Comparison of ENCODE assay signal across 11 cellular contexts in genomic region chr1:89069955-89070354, GRCh38. TPM values are rescaled to one million over a fixed set of nuclear protein-coding genes. Genes with fewer than 3 reads are reported as not detected.
DNase-seq lines count a peak whose midpoint lies in the region; ATAC-seq and TF ChIP-seq lines count a peak whose summit lies in the region.
"Had no signal": no experiment of that assay in that cellular context is flagged by ENCODE, and none has a peak within 500 bp of the region (broad histone marks: within the 10 kb centered on the region; RNA-seq: fewer than 3 reads in every experiment).

No MANE protein-coding gene starts in this region.

- no peaks in the 10 kb centered on the region for H3K27me3 ChIP-seq in MM.1S (replicated peaks; ENCODE audit: insufficient read depth, low read length)
- no peaks in the 10 kb centered on the region for H3K27me3 ChIP-seq in ovary
- H3K27me3 ChIP-seq in foreskin keratinocyte: peaks cover 17% of the 10 kb centered on the region

- no peaks in the 10 kb centered on the region for H3K79me2 ChIP-seq in MM.1S (ENCODE audit: low read length)

- H3K4me1 ChIP-seq in MM.1S (ENCODE audit: low read length): 0 out of 2 replicates have a peak, but pooled peaks cover 3% of the 10 kb centered on the region
- H3K4me1 ChIP-seq in ovary (ENCODE audit: insufficient read depth): peaks cover 4% of the 10 kb centered on the region
- H3K4me1 ChIP-seq in foreskin keratinocyte: peaks cover 5% of the 10 kb centered on the region

- no peaks in the 10 kb centered on the region for H3K36me3 Mint-ChIP-seq in CD14-positive monocyte
- no peaks in the 10 kb centered on the region for H3K36me3 Mint-ChIP-seq in dendritic cell treated with granulocyte-macrophage colony-stimulating factor and Interleukin-4, amounts not matched to agents 40 ng/mL and 50 ng/mL, for 4 days (ENCODE audit: low read depth)
- H3K36me3 Mint-ChIP-seq: mesothelial cell of epicardium had no signal

- H3F3A ChIP-seq in MM.1S (ENCODE audit: insufficient read depth, low read length): no peaks in the 10 kb centered on the region

- H3K4me2 ChIP-seq in MM.1S (ENCODE audit: low read depth, low read length): peak overlapping the region; percentile 48

- TF ChIP-seq EP300 in ovary (IDR thresholded peaks at IDR 0.05): no peak

- TF ChIP-seq CTCF in CD14-positive monocyte (IDR thresholded peaks at IDR 0.05): no peak
- no peak for TF ChIP-seq CTCF in MM.1S (IDR thresholded peaks at IDR 0.05; ENCODE audit: low read length)
- no peak for TF ChIP-seq CTCF in ovary (IDR thresholded peaks at IDR 0.05)
- TF ChIP-seq CTCF in foreskin keratinocyte (conservative IDR thresholded peaks at IDR 0.05): no peak

- peak overlapping the region; percentile 50 for H2AFZ ChIP-seq in MM.1S (ENCODE audit: low read length)

- 28 to 41% (median 35%) methylated on average over 2 of the region's 2 CpGs for WGBS in ovary, 3 donors

- DNase-seq in CD14-positive monocyte (ENCODE audit: low spot score) (no peak), MM.1S (peak; percentile 52), ovary (no peak), foreskin keratinocyte (no peak), DMS 273 (lab: John Stamatoyannopoulos, UW; ENCODE audit: unreplicated experiment) (no peak)
- DNase-seq: endodermal cell, GDM1 had no signal

- TF ChIP-seq POLR2A in ovary (IDR thresholded peaks at IDR 0.05): no peak
- no peak for TF ChIP-seq POLR2A in GM18505 (IDR thresholded peaks at IDR 0.05; ENCODE audit: borderline replicate concordance, extremely low read depth, insufficient read depth, insufficient read length)

- ATAC-seq in foreskin keratinocyte: no peak
- ATAC-seq in HG02981 (IDR thresholded peaks at IDR 0.05; ENCODE audit: unreplicated experiment): no peak
- ATAC-seq in GM18505 (IDR thresholded peaks at IDR 0.05; ENCODE audit: unreplicated experiment): no peak

- H3K9me3 Mint-ChIP-seq in CD14-positive monocyte: peaks cover 0 to 18% (median 7%) of the 10 kb centered on the region in 7 donors
- H3K9me3 Mint-ChIP-seq in dendritic cell treated with granulocyte-macrophage colony-stimulating factor and Interleukin-4, amounts not matched to agents 40 ng/mL and 50 ng/mL, for 4 days: peaks cover 11% of the 10 kb centered on the region

- H3K27ac ChIP-seq in MM.1S (ENCODE audit: low read length) (no peak overlapping the region), ovary (peak overlapping the region in 1 of 2 donors; percentile 53), foreskin keratinocyte (no peak overlapping the region)

- intact Hi-C loops in CD14-positive monocyte (cut with micrococcal nuclease): no loop called here
- intact Hi-C loops in dendritic cell treated with granulocyte-macrophage colony-stimulating factor and Interleukin-4, amounts not matched to agents 40 ng/mL and 50 ng/mL, for 4 days (cut with micrococcal nuclease): no loop called here
- intact Hi-C loops in ovary (cut with DNase I): loop anchor here in 1 of 4 donors (10.0 kb wide), 1 partner anchor 65 kb away; no protein-coding TSS in a partner anchor

- peaks cover 0 to 1% (median 0%) of the 10 kb centered on the region in 3 donors for H3K27me3 Mint-ChIP-seq in CD14-positive monocyte (ENCODE audit: low read depth in 3 of 3)
- H3K27me3 Mint-ChIP-seq in dendritic cell treated with granulocyte-macrophage colony-stimulating factor and Interleukin-4, amounts not matched to agents 40 ng/mL and 50 ng/mL, for 4 days: peaks cover 4% of the 10 kb centered on the region

- peak overlapping the region; percentile 35 to 87 (median 80) for H3K27ac Mint-ChIP-seq in CD14-positive monocyte
- H3K27ac Mint-ChIP-seq in dendritic cell treated with granulocyte-macrophage colony-stimulating factor and Interleukin-4, amounts not matched to agents 40 ng/mL and 50 ng/mL, for 4 days: peak overlapping the region; percentile 80
- H3K27ac Mint-ChIP-seq: endodermal cell, mesothelial cell of epicardium had no signal

- H3K4me3 Mint-ChIP-seq in CD14-positive monocyte: peak overlapping the region; percentile 65 to 88
- H3K4me3 Mint-ChIP-seq in dendritic cell treated with granulocyte-macrophage colony-stimulating factor and Interleukin-4, amounts not matched to agents 40 ng/mL and 50 ng/mL, for 4 days: peak overlapping the region; percentile 70
- H3K4me3 Mint-ChIP-seq: endodermal cell, mesothelial cell of epicardium had no signal

- H3K9me2 ChIP-seq in MM.1S (replicated peaks; ENCODE audit: insufficient read depth, low read length): no peaks in the 10 kb centered on the region

- peak overlapping the region; percentile 26; the same call in 1 of the 2 replicates for H3K4me3 ChIP-seq in MM.1S (ENCODE audit: low read length)
- H3K4me3 ChIP-seq in ovary: peak overlapping the region; percentile 31

- H3K36me3 ChIP-seq in MM.1S (replicated peaks; ENCODE audit: insufficient read depth, low read length) (no peaks in the 10 kb centered on the region), ovary (no peaks in the 10 kb centered on the region)

- H3K9me3 ChIP-seq in MM.1S (replicated peaks; ENCODE audit: insufficient read depth, low read length) (no peaks in the 10 kb centered on the region), ovary (no peaks in the 10 kb centered on the region)

- H3K9ac ChIP-seq in MM.1S (ENCODE audit: low read length): no peak overlapping the region; the same call in 1 of the 2 replicates

- no peaks in the 10 kb centered on the region for H4K20me1 ChIP-seq in MM.1S (ENCODE audit: insufficient read depth, low read length)

- H3K4me1 Mint-ChIP-seq in CD14-positive monocyte: peaks cover 17% of the 10 kb centered on the region
- H3K4me1 Mint-ChIP-seq in dendritic cell treated with granulocyte-macrophage colony-stimulating factor and Interleukin-4, amounts not matched to agents 40 ng/mL and 50 ng/mL, for 4 days (ENCODE audit: low read depth): peaks cover 11% of the 10 kb centered on the region
- H3K4me1 Mint-ChIP-seq: endodermal cell had no signal

RNA-seq across cellular contexts. Expression of gene GBP1, which starts 4.9 kb away (rescaled TPM):
- polyA plus RNA-seq in CD14-positive monocyte: 10 to 100 TPM; 23.7 to 35.2 TPM
- total RNA-seq in ovary: 10 to 100 TPM; 16.4 to 27.1 (median 20.8) TPM
- 10 to 100 TPM; 15.2 to 41.7 TPM for polyA plus RNA-seq in ovary
- total RNA-seq in foreskin keratinocyte: 16.8 and 17.1 TPM in 2 replicates
- 5.7 and 6.6 TPM in 2 replicates for polyA plus RNA-seq in foreskin keratinocyte
- total RNA-seq: endodermal cell had no signal

RNA-seq across cellular contexts. Expression of gene GBP3, which starts 47.3 kb away (rescaled TPM):
- polyA plus RNA-seq in CD14-positive monocyte (10 to 100 TPM in 1 of 2 donors, 1 to 10 TPM in 1; 6.9 to 12.4 TPM), ovary (10 to 100 TPM in 1 of 2 donors, 1 to 10 TPM in 1; 5.0 to 24.9 TPM), foreskin keratinocyte (7.7 and 15.3 TPM in 2 replicates)
- total RNA-seq in ovary (10 to 100 TPM in 6 of 7 donors, 1 to 10 TPM in 1; 7.3 to 24.1 (median 14.2) TPM), foreskin keratinocyte (19.6 and 32.8 TPM in 2 replicates)
- total RNA-seq: endodermal cell had no signal

RNA-seq across cellular contexts. Expression of gene GBP2, which starts 56.0 kb away (rescaled TPM):
- 10 to 100 TPM; 46.1 to 83.9 TPM for polyA plus RNA-seq in CD14-positive monocyte
- 100 to 1,000 TPM in 1 of 7 donors, 10 to 100 TPM in 6; 39.3 to 105 (median 65.8) TPM for total RNA-seq in ovary
- 100 to 1,000 TPM in 1 of 2 donors, 10 to 100 TPM in 1; 74.9 to 237 TPM for polyA plus RNA-seq in ovary
- total RNA-seq in foreskin keratinocyte: 0.10 and 0.11 TPM in 2 replicates
- polyA plus RNA-seq in foreskin keratinocyte: 0.09 and 0.11 TPM in 2 replicates
- total RNA-seq: endodermal cell had no signal

Comparison
In these comparisons a context has a peak if more than half of its experiments do, and no peak if none do; other contexts are left out.
1. RNA of gene GBP2, which starts 56.0 kb away (polyA plus RNA-seq): 74.9 to 237 TPM in ovary and 46.1 to 83.9 TPM in CD14-positive monocyte; 0.09 to 0.11 TPM in foreskin keratinocyte; every median in the first group is over 10 times any median in the second.